In genomic region chr14:49106721-49107689, GRCh38 we compare ENCODE assay signal across 2 cellular contexts.
TF ChIP-seq lines count a peak whose summit lies in the region.

No MANE protein-coding gene starts in this region.

TF ChIP-seq in liver, 16 proteins besides CTCF, POLR2A, EP300 and RAD21 (continued from another document):
- TF ChIP-seq HNF4G (IDR thresholded peaks at IDR 0.05) (peak; percentile 47), TAF1 (conservative IDR thresholded peaks at IDR 0.05) (no peak), MAX (IDR thresholded peaks at IDR 0.05) (no peak), FOXA2 (IDR thresholded peaks at IDR 0.05) (peak; percentile 21), GABPA (IDR thresholded peaks at IDR 0.05 in 1 of 2, conservative IDR thresholded peaks at IDR 0.05 in 1 of 2) (no peak), YY1 (IDR thresholded peaks at IDR 0.05) (peak; percentile 36)

TF ChIP-seq in HepG2, 621 proteins besides CTCF, POLR2A, EP300 and RAD21 (continued from another document):
- no peak for TF ChIP-seq ZBTB37 (CRISPR knock-in tag; IDR thresholded peaks at IDR 0.05)
- TF ChIP-seq ZNF101 (CRISPR knock-in tag; IDR thresholded peaks at IDR 0.05; ENCODE audit: borderline replicate concordance, low read depth): no peak
- TF ChIP-seq SATB2 (CRISPR knock-in tag; IDR thresholded peaks at IDR 0.05): no peak
- TF ChIP-seq NR2F2 (IDR thresholded peaks at IDR 0.05; ENCODE audit: borderline replicate concordance, low read depth): no peak
- TF ChIP-seq CSRNP1 (CRISPR knock-in tag; IDR thresholded peaks at IDR 0.05): no peak
- no peak for TF ChIP-seq ZUFSP (CRISPR knock-in tag; IDR thresholded peaks at IDR 0.05; ENCODE audit: borderline replicate concordance)
- no peak for TF ChIP-seq ATF7 (IDR thresholded peaks at IDR 0.05)
- no peak for TF ChIP-seq ATF7 (CRISPR knock-in tag; IDR thresholded peaks at IDR 0.05)
- TF ChIP-seq ZNF235 (CRISPR knock-in tag; IDR thresholded peaks at IDR 0.05; ENCODE audit: borderline replicate concordance): no peak
- no peak for TF ChIP-seq FOXP4 (CRISPR knock-in tag; IDR thresholded peaks at IDR 0.05)
- TF ChIP-seq ZFYVE20 (CRISPR knock-in tag; IDR thresholded peaks at IDR 0.05; ENCODE audit: borderline replicate concordance, low read depth): no peak
- TF ChIP-seq NFE2 (CRISPR knock-in tag; IDR thresholded peaks at IDR 0.05): no peak
- no peak for TF ChIP-seq CEBPG (CRISPR knock-in tag; IDR thresholded peaks at IDR 0.05)
